ENCODE assay signal across 16 cellular contexts in the genomic region with DNA sequence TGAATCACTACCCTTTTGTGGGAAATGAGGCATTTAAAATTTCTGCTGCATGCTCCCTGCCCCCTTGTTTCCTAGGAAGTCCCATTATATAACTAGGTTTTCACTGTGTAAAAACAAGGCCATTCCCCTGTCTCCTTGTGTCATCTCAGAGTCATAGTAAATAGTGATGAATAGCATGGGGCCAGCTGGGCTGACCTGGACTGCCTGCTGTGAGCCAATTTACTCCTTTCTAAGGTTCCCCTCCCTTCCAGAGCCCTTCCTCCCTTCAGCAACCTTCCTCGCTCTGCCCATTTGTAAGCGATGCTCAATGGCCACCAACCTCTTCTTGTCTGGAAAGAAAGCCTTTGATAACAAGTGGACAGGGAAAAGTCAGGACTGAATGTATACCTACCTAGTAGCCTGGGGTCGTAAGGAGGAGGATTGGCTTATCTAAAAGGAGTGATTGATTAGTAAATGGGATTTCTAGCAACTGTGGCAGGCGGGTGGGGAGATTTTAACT. TPM values are rescaled to one million over a fixed set of nuclear protein-coding genes. Genes with fewer than 3 reads are reported as not detected.
DNase-seq lines count a peak whose midpoint lies in the region; ATAC-seq and TF ChIP-seq lines count a peak whose summit lies in the region.
"Had no signal": no experiment of that assay in that cellular context is flagged by ENCODE, and none has a peak within 500 bp of the region (broad histone marks: within the 10 kb centered on the region; RNA-seq: fewer than 3 reads in every experiment).

No MANE protein-coding gene starts in this region.

- no peaks in the 10 kb centered on the region for H3K9me3 Mint-ChIP-seq in Caco-2 (ENCODE audit: unreplicated experiment)
- H3K9me3 Mint-ChIP-seq in stimulated activated effector memory CD8-positive, alpha-beta T cell treated with anti-CD3 and anti-CD28 coated beads, Interleukin-12 subunit alpha, Interleukin-12 subunit beta, amount 100 ng/mL, for 72 hours, result no peaks in the 10 kb centered on the region
- H3K9me3 Mint-ChIP-seq: activated T-helper 17 cell treated with anti-CD3 and anti-CD28 coated beads, Interleukin-2, amount 50 U/mL, for 72 hours; naive thymus-derived CD8-positive, alpha-beta T cell had no signal

- no peak overlapping the region for H2AFZ ChIP-seq in osteoblast (ENCODE audit: low read length)

- peak overlapping the region; percentile 30 for H3K4me2 ChIP-seq in osteoblast (ENCODE audit: insufficient read depth, low read length)

- no peak for ATAC-seq in stimulated activated effector memory CD8-positive, alpha-beta T cell treated with anti-CD3 and anti-CD28 coated beads, Interleukin-12 subunit alpha, Interleukin-12 subunit beta, amount 100 ng/mL, for 72 hours
- ATAC-seq: activated T-helper 17 cell treated with anti-CD3 and anti-CD28 coated beads, Interleukin-2, amount 50 U/mL, for 72 hours; left lung; naive thymus-derived CD8-positive, alpha-beta T cell had no signal

- peak overlapping the region; percentile 83 for H3K4me3 Mint-ChIP-seq in Caco-2 (ENCODE audit: unreplicated experiment)
- H3K4me3 Mint-ChIP-seq in stimulated activated effector memory CD8-positive, alpha-beta T cell treated with anti-CD3 and anti-CD28 coated beads, Interleukin-12 subunit alpha, Interleukin-12 subunit beta, amount 100 ng/mL, for 72 hours, result no peak overlapping the region
- H3K4me3 Mint-ChIP-seq: activated T-helper 17 cell treated with anti-CD3 and anti-CD28 coated beads, Interleukin-2, amount 50 U/mL, for 72 hours; naive thymus-derived CD8-positive, alpha-beta T cell had no signal

- H3K79me2 ChIP-seq in osteoblast (ENCODE audit: insufficient read depth, low read length), result peaks cover 88% of the 10 kb centered on the region

- H3K27ac Mint-ChIP-seq in Caco-2 (ENCODE audit: unreplicated experiment), result peak overlapping the region; percentile 93
- H3K27ac Mint-ChIP-seq in stimulated activated effector memory CD8-positive, alpha-beta T cell treated with anti-CD3 and anti-CD28 coated beads, Interleukin-12 subunit alpha, Interleukin-12 subunit beta, amount 100 ng/mL, for 72 hours, result no peak overlapping the region
- H3K27ac Mint-ChIP-seq: activated T-helper 17 cell treated with anti-CD3 and anti-CD28 coated beads, Interleukin-2, amount 50 U/mL, for 72 hours had no signal

- TF ChIP-seq CTCF in Caco-2 (IDR thresholded peaks at IDR 0.05; ENCODE audit: insufficient read depth in 1 of 2, low read depth in 1 of 2, low read length in 1 of 2, severe bottlenecking in 1 of 2, unreplicated experiment in 1 of 2) (no peak), colonic mucosa (IDR thresholded peaks at IDR 0.05) (no peak), osteoblast (IDR thresholded peaks at IDR 0.05; ENCODE audit: extremely low read depth, low read depth, low read length) (no peak), GM10266 (IDR thresholded peaks at IDR 0.05; ENCODE audit: control insufficient read depth, insufficient read depth, low read depth, missing control alignments) (no peak)

- POLR2A ChIA-PET in Caco-2 (lab: Charles Lee), result no interaction called here

- CTCF ChIA-PET in Caco-2 (lab: Charles Lee), result no interaction called here

- H3K4me1 ChIP-seq in Caco-2 (peaks cover 32% of the 10 kb centered on the region), colonic mucosa (no peaks in the 10 kb centered on the region), osteoblast (ENCODE audit: insufficient read depth, low read length) (peaks cover 64% of the 10 kb centered on the region)

- H3K4me3 ChIP-seq in Caco-2 (ENCODE audit: low read depth, low read length) (no peak overlapping the region), colonic mucosa (no peak overlapping the region), osteoblast (ENCODE audit: insufficient read depth, low read length) (no peak overlapping the region)
- H3K4me3 ChIP-seq: left lung had no signal

- no peaks in the 10 kb centered on the region for H3K27me3 Mint-ChIP-seq in Caco-2 (ENCODE audit: insufficient read depth, unreplicated experiment)

- H3K36me3 ChIP-seq in Caco-2 (ENCODE audit: control insufficient read depth, insufficient read depth, low read length), result no peaks in the 10 kb centered on the region; the same call in 1 of the 2 replicates
- no peaks in the 10 kb centered on the region for H3K36me3 ChIP-seq in colonic mucosa
- H3K36me3 ChIP-seq in osteoblast (ENCODE audit: insufficient read depth, low read length), result peaks cover 52% of the 10 kb centered on the region
- H3K36me3 ChIP-seq: left lung had no signal

- H3K9ac ChIP-seq in colonic mucosa (ENCODE audit: low read depth in 2 of 2, low read length in 2 of 2), result peak overlapping the region in 1 of 2 donors; percentile 46

- peaks cover 7% of the 10 kb centered on the region for H3K36me3 Mint-ChIP-seq in Caco-2 (ENCODE audit: insufficient read depth, unreplicated experiment)
- no peaks in the 10 kb centered on the region for H3K36me3 Mint-ChIP-seq in stimulated activated effector memory CD8-positive, alpha-beta T cell treated with anti-CD3 and anti-CD28 coated beads, Interleukin-12 subunit alpha, Interleukin-12 subunit beta, amount 100 ng/mL, for 72 hours
- H3K36me3 Mint-ChIP-seq: naive thymus-derived CD8-positive, alpha-beta T cell had no signal

- H3K4me1 Mint-ChIP-seq in Caco-2 (ENCODE audit: low read depth, unreplicated experiment), result peaks cover 24% of the 10 kb centered on the region
- no peaks in the 10 kb centered on the region for H3K4me1 Mint-ChIP-seq in stimulated activated effector memory CD8-positive, alpha-beta T cell treated with anti-CD3 and anti-CD28 coated beads, Interleukin-12 subunit alpha, Interleukin-12 subunit beta, amount 100 ng/mL, for 72 hours
- H3K4me1 Mint-ChIP-seq: activated T-helper 17 cell treated with anti-CD3 and anti-CD28 coated beads, Interleukin-2, amount 50 U/mL, for 72 hours had no signal

- H3K9me3 ChIP-seq in Caco-2 (no peaks in the 10 kb centered on the region), colonic mucosa (no peaks in the 10 kb centered on the region), osteoblast (ENCODE audit: low read depth, low read length) (no peaks in the 10 kb centered on the region)
- H3K9me3 ChIP-seq: left lung had no signal

- H3K27ac ChIP-seq in colonic mucosa (no peak overlapping the region), osteoblast (ENCODE audit: low read depth, low read length) (peak overlapping the region; percentile 54)
- H3K27ac ChIP-seq: left lung, RWPE1 had no signal

- BruUV-seq in Caco-2 (replicated peaks; lab: Mats Ljungman, UMichigan), result no TSS peak

- peaks cover 64% of the 10 kb centered on the region for H4K20me1 ChIP-seq in osteoblast (ENCODE audit: insufficient read depth, low read length)

- DNase-seq in Caco-2 (peak in 1 of 2 experiments; percentile 20), NCI-H1417 (lab: John Stamatoyannopoulos, UW) (peak in 2 of 3 experiments; percentile 40 to 76), colonic mucosa (peak; percentile 16), osteoblast (ENCODE audit: insufficient read length, low spot score, missing footprints) (peak; percentile 73), NCI-H1048 (lab: John Stamatoyannopoulos, UW) (no peak), GM10266 (ENCODE audit: extremely low spot score) (no peak)
- DNase-seq in activated T-cell treated with anti-CD3 and anti-CD28 coated beads, Interleukin-2, amount 50 U/mL, for 48 hours, result no peak
- no peak for DNase-seq in stimulated activated effector memory CD8-positive, alpha-beta T cell treated with anti-CD3 and anti-CD28 coated beads, Interleukin-12 subunit alpha, Interleukin-12 subunit beta, amount 100 ng/mL, for 72 hours (ENCODE audit: low spot score in 2 of 2)
- DNase-seq: dermis blood vessel endothelial cell; left lung; NCI-H1092; NCI-H446 treated with DMSO at 0.1 percent for 48 hours; stimulated activated naive CD4-positive, alpha-beta T cell treated with Interleukin-2 at 50 U/mL for 16 hours had no signal

- H3K27me3 ChIP-seq in Caco-2 (replicated peaks; ENCODE audit: control insufficient read depth, insufficient read depth, low read length) (no peaks in the 10 kb centered on the region), colonic mucosa (no peaks in the 10 kb centered on the region), osteoblast (ENCODE audit: insufficient read depth, low read length) (no peaks in the 10 kb centered on the region)
- H3K27me3 ChIP-seq: left lung had no signal

- intact Hi-C loops in Caco-2 (cut with micrococcal nuclease; ENCODE audit: unreplicated experiment), result no loop called here
- intact Hi-C loops in colonic mucosa (cut with DNase I), result no loop called here

RNA-seq across cellular contexts. Expression of gene ITGA11, which starts 11.7 kb away (rescaled TPM):
- total RNA-seq in Caco-2 (2022) (0.18 TPM in 1 of 2 replicates, not detected in the other), colonic mucosa (1 to 10 TPM; 2.4 to 4.1 TPM), osteoblast (567 and 697 TPM in 2 replicates)

Comparison
In these comparisons a context has a peak if more than half of its experiments do, and no peak if none do; other contexts are left out.
1. DNase-seq: peak in NCI-H1417 (2 of 3), colonic mucosa (single experiment) and osteoblast (single experiment); none in NCI-H1048 (single experiment), GM10266 (single experiment), activated T-cell treated with anti-CD3 and anti-CD28 coated beads, Interleukin-2, amount 50 U/mL, for 48 hours (0 of 2) and stimulated activated effector memory CD8-positive, alpha-beta T cell treated with anti-CD3 and anti-CD28 coated beads, Interleukin-12 subunit alpha, Interleukin-12 subunit beta, amount 100 ng/mL, for 72 hours (0 of 2).
2. RNA of gene ITGA11, which starts 11.7 kb away (total RNA-seq): 567 to 697 TPM in osteoblast; 2.4 to 4.1 TPM in colonic mucosa and 0.18 TPM in Caco-2; every median in the first group is over 100 times any median in the second.